In genomic region chr11:60680455-60681119, GRCh38 we compare ENCODE assay signal across 35 cellular contexts. TPM values are rescaled to one million over a fixed set of nuclear protein-coding genes. Genes with fewer than 3 reads are reported as not detected.
"Had no signal": no experiment of that assay in that cellular context is flagged by ENCODE, and none has a peak within 500 bp of the region (broad histone marks: within the 10 kb centered on the region; RNA-seq: fewer than 3 reads in every experiment).

No MANE protein-coding gene starts in this region.

- H3K4me1 ChIP-seq: esophagus muscularis mucosa, foreskin keratinocyte, gastroesophageal sphincter, heart left ventricle had no signal

- H3K4me3 ChIP-seq: esophagus muscularis mucosa, gastroesophageal sphincter, heart left ventricle had no signal

- H3K36me3 ChIP-seq: esophagus muscularis mucosa, gastroesophageal sphincter, heart left ventricle, WERI-Rb-1 had no signal

- FAIRE-seq: astrocyte, colon, endometrium, endothelial cell of umbilical vein had no signal

- ATAC-seq: activated CD4-positive, CD25-positive, alpha-beta regulatory T cell treated with anti-CD3 and anti-CD28 coated beads, Interleukin-2, amount 50 U/mL, for 24 hours; activated CD8-positive, alpha-beta T cell treated with anti-CD3 and anti-CD28 coated beads for 36 hours; activated T-cell treated with anti-CD3 and anti-CD28 coated beads, Interleukin-2, amount 50 U/mL, for 4 hours; activated T-helper 17 cell treated with anti-CD3 and anti-CD28 coated beads, Interleukin-2, amount 50 U/mL, for 72 hours; foreskin keratinocyte; gastroesophageal sphincter; heart left ventricle; T-helper 17 cell had no signal

- H3K27me3 ChIP-seq: esophagus muscularis mucosa, foreskin keratinocyte, gastroesophageal sphincter had no signal

- H3K27ac ChIP-seq: esophagus muscularis mucosa, foreskin keratinocyte, gastroesophageal sphincter, heart left ventricle, WERI-Rb-1 had no signal

- DNase-seq: activated B cell treated with CpG ODN at 0.5 μM for 24 hours; activated CD4-positive, alpha-beta T cell treated with anti-CD3 and anti-CD28 coated beads for 48 hours; activated CD4-positive, alpha-beta T cell treated with anti-CD3 and anti-CD28 coated beads, Interleukin-2, amount 50 U/mL, for 1 hour; activated CD4-positive, alpha-beta T cell treated with anti-CD3 and anti-CD28 coated beads, Interleukin-2, amount 50 U/mL, for 48 hours; activated CD8-positive, alpha-beta memory T cell treated with anti-CD3 and anti-CD28 coated beads for 24 hours; activated CD8-positive, alpha-beta T cell treated with anti-CD3 and anti-CD28 coated beads for 36 hours; activated effector memory CD4-positive, alpha-beta T cell treated with Interleukin-2 at 50 U/mL for 16 hours; activated gamma-delta T cell treated with Interleukin-2 at 50 U/mL for 16 hours; activated naive CD4-positive, alpha-beta T cell treated with anti-CD3 and anti-CD28 coated beads, Interleukin-2, amount 50 U/mL, for 16 hours; activated naive CD4-positive, alpha-beta T cell treated with Interleukin-2 at 50 U/mL for 16 hours; activated T-cell treated with anti-CD3 and anti-CD28 coated beads, Interleukin-2, amount 50 U/mL, for 4 hours; amniotic stem cell; anterior cingulate cortex; caudate nucleus; cortex of kidney; effector CD8-positive, alpha-beta T cell; foreskin keratinocyte; heart left ventricle; T-helper 1 cell; T-helper 17 cell; T1000; WERI-Rb-1 had no signal

RNA-seq across cellular contexts. Expression of gene MS4A8, which starts 18.8 kb away (rescaled TPM):
- total RNA-seq: activated B cell treated with CpG ODN at 0.5 μM for 24 hours; activated CD8-positive, alpha-beta T cell treated with anti-CD3 and anti-CD28 coated beads for 36 hours; activated T-cell treated with anti-CD3 and anti-CD28 coated beads, Interleukin-2, amount 50 U/mL, for 4 hours; activated T-helper 17 cell treated with anti-CD3 and anti-CD28 coated beads, Interleukin-2, amount 50 U/mL, for 72 hours; astrocyte; chondrocyte; dermis microvascular lymphatic vessel endothelial cell; endothelial cell of umbilical vein; epithelial cell of proximal tubule; esophagus muscularis mucosa; foreskin keratinocyte; gastroesophageal sphincter; glomerular endothelial cell; heart left ventricle; T-helper 17 cell had no signal
- polyA plus RNA-seq: endothelial cell of umbilical vein, foreskin keratinocyte, heart left ventricle had no signal

RNA-seq across cellular contexts. Expression of gene MS4A18, which starts 43.9 kb away (rescaled TPM):
- total RNA-seq: activated B cell treated with CpG ODN at 0.5 μM for 24 hours; activated CD8-positive, alpha-beta T cell treated with anti-CD3 and anti-CD28 coated beads for 36 hours; activated T-cell treated with anti-CD3 and anti-CD28 coated beads, Interleukin-2, amount 50 U/mL, for 4 hours; activated T-helper 17 cell treated with anti-CD3 and anti-CD28 coated beads, Interleukin-2, amount 50 U/mL, for 72 hours; astrocyte; chondrocyte; dermis microvascular lymphatic vessel endothelial cell; endothelial cell of umbilical vein; epithelial cell of proximal tubule; esophagus muscularis mucosa; foreskin keratinocyte; gastroesophageal sphincter; glomerular endothelial cell; heart left ventricle; T-helper 17 cell had no signal
- polyA plus RNA-seq: adipose tissue, endothelial cell of umbilical vein, foreskin keratinocyte, heart left ventricle had no signal
